8 cellular contexts compared by ENCODE assay signal in the genomic region with DNA sequence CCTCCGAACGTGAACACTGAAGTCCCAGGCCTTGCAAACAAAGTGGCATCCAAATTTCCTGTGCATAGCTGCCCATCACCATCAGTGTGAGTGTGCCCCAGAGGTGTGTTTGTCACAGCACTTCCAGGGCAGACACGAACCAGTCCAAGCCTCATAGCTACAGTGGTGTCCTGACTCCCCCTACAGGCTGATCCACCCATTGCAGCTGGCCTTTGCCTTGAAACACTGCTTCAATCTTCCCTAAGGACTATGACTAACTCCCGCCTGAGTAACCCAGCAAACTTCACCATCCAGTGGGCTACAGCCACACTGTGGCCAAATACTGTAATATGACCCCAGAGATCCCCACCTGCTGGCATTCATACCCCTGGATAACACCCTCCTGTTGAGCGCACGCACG. TPM values are rescaled to one million over a fixed set of nuclear protein-coding genes. Genes with fewer than 3 reads are reported as not detected.
DNase-seq lines count a peak whose midpoint lies in the region; ATAC-seq and TF ChIP-seq lines count a peak whose summit lies in the region.

No MANE protein-coding gene starts in this region.

- CTCF ChIA-PET in WTC11 (lab: Charles Lee) = interaction anchor here (0.6 to 1.9 kb wide), 9 partner anchors 9 to 296 kb away, joined by 3 to 11 read pairs (median 5); no protein-coding TSS in a partner anchor

- no peak for DNase-seq in CD4-positive, CD25-positive, alpha-beta regulatory T cell
- DNase-seq in HT-29 (ENCODE audit: low spot score) (peak; percentile 65), WTC11 (ENCODE audit: low spot score) (peak; percentile 87), glutamatergic neuron (peak; percentile 43), foreskin melanocyte (no peak)
- peak; percentile 24 for DNase-seq in stimulated activated CD8-positive, alpha-beta memory T cell treated with anti-CD3 and anti-CD28 coated beads, Interleukin-15, amount 100 ng/mL, for 1 hour (ENCODE audit: low read depth)

- H3K4me1 Mint-ChIP-seq in CD4-positive, CD25-positive, alpha-beta regulatory T cell = peaks cover 27 to 61% (median 47%) of the 10 kb centered on the region in 4 donors
- H3K4me1 Mint-ChIP-seq in WTC11 (peaks cover 15% of the 10 kb centered on the region), glutamatergic neuron (ENCODE audit: low read depth, unreplicated experiment) (peaks cover 3% of the 10 kb centered on the region)

- POLR2A ChIA-PET in WTC11 (lab: Charles Lee) = no interaction called here

- TF ChIP-seq CTCF in WTC11 (IDR thresholded peaks at IDR 0.05) (peak; percentile 84), glutamatergic neuron (IDR thresholded peaks at IDR 0.05; ENCODE audit: partially characterized antibody, unreplicated experiment) (peak; percentile 42)

- no peak overlapping the region for H3K4me3 ChIP-seq in CD4-positive, CD25-positive, alpha-beta regulatory T cell (ENCODE audit: low read depth, low read length)

- no peaks in the 10 kb centered on the region for H3K27me3 ChIP-seq in CD4-positive, CD25-positive, alpha-beta regulatory T cell (ENCODE audit: control insufficient read depth, insufficient read depth, low read length)

- H3K9me3 Mint-ChIP-seq in CD4-positive, CD25-positive, alpha-beta regulatory T cell = peaks cover 4 to 25% (median 10%) of the 10 kb centered on the region in 7 donors
- H3K9me3 Mint-ChIP-seq in WTC11 (no peaks in the 10 kb centered on the region), glutamatergic neuron (ENCODE audit: unreplicated experiment) (no peaks in the 10 kb centered on the region)

- peak overlapping the region in 3 of 4 donors; percentile 42 to 80 (median 63) for H3K4me3 Mint-ChIP-seq in CD4-positive, CD25-positive, alpha-beta regulatory T cell
- H3K4me3 Mint-ChIP-seq in WTC11 (no peak overlapping the region), glutamatergic neuron (ENCODE audit: unreplicated experiment) (no peak overlapping the region)

- no peaks in the 10 kb centered on the region for H3K27me3 Mint-ChIP-seq in CD4-positive, CD25-positive, alpha-beta regulatory T cell
- H3K27me3 Mint-ChIP-seq in WTC11 (ENCODE audit: low read depth) (no peaks in the 10 kb centered on the region; the same call in 1 of the 2 replicates), glutamatergic neuron (ENCODE audit: unreplicated experiment) (no peaks in the 10 kb centered on the region)

- H3K9me3 ChIP-seq in CD4-positive, CD25-positive, alpha-beta regulatory T cell (ENCODE audit: control insufficient read depth in 2 of 2, low read length in 2 of 2) = peaks cover 13 to 19% of the 10 kb centered on the region in 2 experiments

- peaks cover 64% of the 10 kb centered on the region for H3K36me3 ChIP-seq in CD4-positive, CD25-positive, alpha-beta regulatory T cell (ENCODE audit: control insufficient read depth, insufficient read depth, low read length)

- H3K27ac Mint-ChIP-seq in CD4-positive, CD25-positive, alpha-beta regulatory T cell = peak overlapping the region in 1 of 3 donors; percentile 75
- H3K27ac Mint-ChIP-seq in WTC11 (peak overlapping the region; percentile 87; the same call in 1 of the 2 replicates), glutamatergic neuron (ENCODE audit: unreplicated experiment) (no peak overlapping the region)

- peaks cover 31% of the 10 kb centered on the region for H3K4me1 ChIP-seq in CD4-positive, CD25-positive, alpha-beta regulatory T cell (ENCODE audit: control insufficient read depth, insufficient read depth, low read length, poor library complexity, severe bottlenecking)

- no peak for ATAC-seq in CD4-positive, CD25-positive, alpha-beta regulatory T cell (ENCODE audit: low read depth in 2 of 2)
- ATAC-seq in WTC11 (peak; percentile 86), GM18867 (IDR thresholded peaks at IDR 0.05; ENCODE audit: unreplicated experiment) (no peak), GM19328 (IDR thresholded peaks at IDR 0.05; ENCODE audit: unreplicated experiment) (no peak)

- H3K36me3 Mint-ChIP-seq in CD4-positive, CD25-positive, alpha-beta regulatory T cell = peaks cover 66% of the 10 kb centered on the region
- peaks cover 16% of the 10 kb centered on the region for H3K36me3 Mint-ChIP-seq in WTC11
- peaks cover 14% of the 10 kb centered on the region for H3K36me3 Mint-ChIP-seq in glutamatergic neuron (ENCODE audit: unreplicated experiment)

- no peak overlapping the region for H3K27ac ChIP-seq in CD4-positive, CD25-positive, alpha-beta regulatory T cell (ENCODE audit: insufficient read depth, low read length, poor library complexity, severe bottlenecking)

TF ChIP-seq in WTC11, 78 proteins besides CTCF, POLR2A, EP300 and RAD21 (continues in another document):
- TF ChIP-seq, protein P1, sequence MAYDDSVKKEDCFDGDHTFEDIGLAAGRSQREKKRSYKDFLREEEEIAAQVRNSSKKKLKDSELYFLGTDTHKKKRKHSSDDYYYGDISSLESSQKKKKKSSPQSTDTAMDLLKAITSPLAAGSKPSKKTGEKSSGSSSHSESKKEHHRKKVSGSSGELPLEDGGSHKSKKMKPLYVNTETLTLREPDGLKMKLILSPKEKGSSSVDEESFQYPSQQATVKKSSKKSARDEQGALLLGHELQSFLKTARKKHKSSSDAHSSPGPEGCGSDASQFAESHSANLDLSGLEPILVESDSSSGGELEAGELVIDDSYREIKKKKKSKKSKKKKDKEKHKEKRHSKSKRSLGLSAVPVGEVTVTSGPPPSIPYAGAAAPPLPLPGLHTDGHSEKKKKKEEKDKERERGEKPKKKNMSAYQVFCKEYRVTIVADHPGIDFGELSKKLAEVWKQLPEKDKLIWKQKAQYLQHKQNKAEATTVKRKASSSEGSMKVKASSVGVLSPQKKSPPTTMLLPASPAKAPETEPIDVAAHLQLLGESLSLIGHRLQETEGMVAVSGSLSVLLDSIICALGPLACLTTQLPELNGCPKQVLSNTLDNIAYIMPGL (CRISPR knock-in tag; IDR thresholded peaks at IDR 0.05) = no peak
- TF ChIP-seq NR2C2 (CRISPR knock-in tag; IDR thresholded peaks at IDR 0.05) = no peak
- no peak for TF ChIP-seq TP53 (CRISPR knock-in tag; IDR thresholded peaks at IDR 0.05)
- TF ChIP-seq NR1H2 (CRISPR knock-in tag; IDR thresholded peaks at IDR 0.05) = no peak
- TF ChIP-seq, protein P2, sequence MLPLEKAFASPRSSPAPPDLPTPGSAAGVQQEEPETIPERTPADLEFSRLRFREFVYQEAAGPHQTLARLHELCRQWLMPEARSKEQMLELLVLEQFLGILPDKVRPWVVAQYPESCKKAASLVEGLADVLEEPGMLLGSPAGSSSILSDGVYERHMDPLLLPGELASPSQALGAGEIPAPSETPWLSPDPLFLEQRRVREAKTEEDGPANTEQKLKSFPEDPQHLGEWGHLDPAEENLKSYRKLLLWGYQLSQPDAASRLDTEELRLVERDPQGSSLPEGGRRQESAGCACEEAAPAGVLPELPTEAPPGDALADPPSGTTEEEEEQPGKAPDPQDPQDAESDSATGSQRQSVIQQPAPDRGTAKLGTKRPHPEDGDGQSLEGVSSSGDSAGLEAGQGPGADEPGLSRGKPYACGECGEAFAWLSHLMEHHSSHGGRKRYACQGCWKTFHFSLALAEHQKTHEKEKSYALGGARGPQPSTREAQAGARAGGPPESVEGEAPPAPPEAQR (CRISPR knock-in tag; IDR thresholded peaks at IDR 0.05) = no peak
- TF ChIP-seq, protein P3, sequence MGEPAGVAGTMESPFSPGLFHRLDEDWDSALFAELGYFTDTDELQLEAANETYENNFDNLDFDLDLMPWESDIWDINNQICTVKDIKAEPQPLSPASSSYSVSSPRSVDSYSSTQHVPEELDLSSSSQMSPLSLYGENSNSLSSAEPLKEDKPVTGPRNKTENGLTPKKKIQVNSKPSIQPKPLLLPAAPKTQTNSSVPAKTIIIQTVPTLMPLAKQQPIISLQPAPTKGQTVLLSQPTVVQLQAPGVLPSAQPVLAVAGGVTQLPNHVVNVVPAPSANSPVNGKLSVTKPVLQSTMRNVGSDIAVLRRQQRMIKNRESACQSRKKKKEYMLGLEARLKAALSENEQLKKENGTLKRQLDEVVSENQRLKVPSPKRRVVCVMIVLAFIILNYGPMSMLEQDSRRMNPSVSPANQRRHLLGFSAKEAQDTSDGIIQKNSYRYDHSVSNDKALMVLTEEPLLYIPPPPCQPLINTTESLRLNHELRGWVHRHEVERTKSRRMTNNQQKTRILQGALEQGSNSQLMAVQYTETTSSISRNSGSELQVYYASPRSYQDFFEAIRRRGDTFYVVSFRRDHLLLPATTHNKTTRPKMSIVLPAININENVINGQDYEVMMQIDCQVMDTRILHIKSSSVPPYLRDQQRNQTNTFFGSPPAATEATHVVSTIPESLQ (CRISPR knock-in tag; IDR thresholded peaks at IDR 0.05) = no peak
- TF ChIP-seq, protein P4, sequence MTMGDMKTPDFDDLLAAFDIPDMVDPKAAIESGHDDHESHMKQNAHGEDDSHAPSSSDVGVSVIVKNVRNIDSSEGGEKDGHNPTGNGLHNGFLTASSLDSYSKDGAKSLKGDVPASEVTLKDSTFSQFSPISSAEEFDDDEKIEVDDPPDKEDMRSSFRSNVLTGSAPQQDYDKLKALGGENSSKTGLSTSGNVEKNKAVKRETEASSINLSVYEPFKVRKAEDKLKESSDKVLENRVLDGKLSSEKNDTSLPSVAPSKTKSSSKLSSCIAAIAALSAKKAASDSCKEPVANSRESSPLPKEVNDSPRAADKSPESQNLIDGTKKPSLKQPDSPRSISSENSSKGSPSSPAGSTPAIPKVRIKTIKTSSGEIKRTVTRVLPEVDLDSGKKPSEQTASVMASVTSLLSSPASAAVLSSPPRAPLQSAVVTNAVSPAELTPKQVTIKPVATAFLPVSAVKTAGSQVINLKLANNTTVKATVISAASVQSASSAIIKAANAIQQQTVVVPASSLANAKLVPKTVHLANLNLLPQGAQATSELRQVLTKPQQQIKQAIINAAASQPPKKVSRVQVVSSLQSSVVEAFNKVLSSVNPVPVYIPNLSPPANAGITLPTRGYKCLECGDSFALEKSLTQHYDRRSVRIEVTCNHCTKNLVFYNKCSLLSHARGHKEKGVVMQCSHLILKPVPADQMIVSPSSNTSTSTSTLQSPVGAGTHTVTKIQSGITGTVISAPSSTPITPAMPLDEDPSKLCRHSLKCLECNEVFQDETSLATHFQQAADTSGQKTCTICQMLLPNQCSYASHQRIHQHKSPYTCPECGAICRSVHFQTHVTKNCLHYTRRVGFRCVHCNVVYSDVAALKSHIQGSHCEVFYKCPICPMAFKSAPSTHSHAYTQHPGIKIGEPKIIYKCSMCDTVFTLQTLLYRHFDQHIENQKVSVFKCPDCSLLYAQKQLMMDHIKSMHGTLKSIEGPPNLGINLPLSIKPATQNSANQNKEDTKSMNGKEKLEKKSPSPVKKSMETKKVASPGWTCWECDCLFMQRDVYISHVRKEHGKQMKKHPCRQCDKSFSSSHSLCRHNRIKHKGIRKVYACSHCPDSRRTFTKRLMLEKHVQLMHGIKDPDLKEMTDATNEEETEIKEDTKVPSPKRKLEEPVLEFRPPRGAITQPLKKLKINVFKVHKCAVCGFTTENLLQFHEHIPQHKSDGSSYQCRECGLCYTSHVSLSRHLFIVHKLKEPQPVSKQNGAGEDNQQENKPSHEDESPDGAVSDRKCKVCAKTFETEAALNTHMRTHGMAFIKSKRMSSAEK (CRISPR knock-in tag; IDR thresholded peaks at IDR 0.05; ENCODE audit: borderline replicate concordance) = no peak

RNA-seq across cellular contexts. Expression of a gene that starts 3.9 kb away (rescaled TPM):
- total RNA-seq in CD4-positive, CD25-positive, alpha-beta regulatory T cell = 63.3 TPM
- polyA plus RNA-seq in CD4-positive, CD25-positive, alpha-beta regulatory T cell = 10 to 100 TPM; 19.9 to 23.3 (median 21.4) TPM
- 3.4 and 5.2 TPM in 2 replicates for total RNA-seq in HT-29 (2014; rRNA removed; shearing (Covaris generic))
- total RNA-seq in WTC11 (2021) = 14.0 to 19.4 TPM (median 14.5 TPM) in 3 replicates
- total RNA-seq in glutamatergic neuron (ENCODE audit: unreplicated experiment) = 49.0 TPM

Comparison
In these comparisons a context has a peak if more than half of its experiments do, and no peak if none do; other contexts are left out.
1. DNase-seq: peak in HT-29 (single experiment), WTC11 (single experiment), glutamatergic neuron (single experiment) and stimulated activated CD8-positive, alpha-beta memory T cell treated with anti-CD3 and anti-CD28 coated beads, Interleukin-15, amount 100 ng/mL, for 1 hour (single experiment); none in CD4-positive, CD25-positive, alpha-beta regulatory T cell (0 of 3) and foreskin melanocyte (single experiment).
2. H3K4me3 Mint-ChIP-seq: peak in CD4-positive, CD25-positive, alpha-beta regulatory T cell (3 of 4); none in WTC11 (single experiment) and glutamatergic neuron (single experiment).